ENCODE assay signal across 5 cellular contexts in genomic region chr5:11310158-11310557, GRCh38.
"Had no signal": no experiment of that assay in that cellular context is flagged by ENCODE, and none has a peak within 500 bp of the region (broad histone marks: within the 10 kb centered on the region; RNA-seq: fewer than 3 reads in every experiment).

No MANE protein-coding gene starts in this region.

- DNase-seq: H9, HCEC 1CT had no signal

- ATAC-seq: GM23338, HepG2 had no signal

- H3K4me3 ChIP-seq: GM23338 had no signal

- H3K27ac ChIP-seq: HL-60 had no signal
